10 cellular contexts compared by ENCODE assay signal in genomic region chr17:75129576-75129975, GRCh38. TPM values are rescaled to one million over a fixed set of nuclear protein-coding genes. Genes with fewer than 3 reads are reported as not detected.
A peak's percentile ranks its signal among the peaks of the same experiment; 100 is the strongest.
DNase-seq lines count a peak whose midpoint lies in the region; ATAC-seq and TF ChIP-seq lines count a peak whose summit lies in the region.
"Had no signal": no experiment of that assay in that cellular context is flagged by ENCODE, and none has a peak within 500 bp of the region (broad histone marks: within the 10 kb centered on the region; RNA-seq: fewer than 3 reads in every experiment).

No MANE protein-coding gene starts in this region.

- H3K9me3 Mint-ChIP-seq in CD4-positive, alpha-beta memory T cell = no peaks in the 10 kb centered on the region
- H3K9me3 Mint-ChIP-seq in activated T-helper 17 cell treated with anti-CD3 and anti-CD28 coated beads, Interleukin-2, amount 50 U/mL, for 72 hours = no peaks in the 10 kb centered on the region
- no peaks in the 10 kb centered on the region for H3K9me3 Mint-ChIP-seq in natural killer cell treated with Interleukin-12 subunit alpha and Interleukin-12 subunit beta and Interleukin-15 and Interleukin-18, amount 100 ng/mL, for 72 hours
- H3K9me3 Mint-ChIP-seq: HFFc6 had no signal

- RAD21 ChIA-PET in HCT116 (lab: Charles Lee; ENCODE audit: low non-redundant PET in 1 of 2, low total read pairs in 2 of 2, uncharacterized antibody in 2 of 2, unreplicated experiment in 2 of 2) = interaction anchor here in 1 of 2 experiments (0.6 kb wide), 1 partner anchor 19 kb away, joined by 3 read pairs; no protein-coding TSS in a partner anchor

- no peaks in the 10 kb centered on the region for H3K9me3 ChIP-seq in CD4-positive, alpha-beta memory T cell (ENCODE audit: control insufficient read depth in 1 of 2, low read length in 2 of 2)
- H3K9me3 ChIP-seq in HCT116 (ENCODE audit: control insufficient read depth in 1 of 2, insufficient read depth in 1 of 2, low read depth in 1 of 2, low read length in 2 of 2) = no peaks in the 10 kb centered on the region
- H3K9me3 ChIP-seq: suprapubic skin had no signal

- intact Hi-C loops in CD4-positive, alpha-beta memory T cell (cut with micrococcal nuclease) = no loop called here
- intact Hi-C loops in HCT116 (cut with micrococcal nuclease) = no loop called here

- H3K79me2 ChIP-seq in HCT116 (ENCODE audit: insufficient read depth, low read length) = peaks cover 77% of the 10 kb centered on the region

- no peaks in the 10 kb centered on the region for H3K27me3 ChIP-seq in CD4-positive, alpha-beta memory T cell (ENCODE audit: insufficient read depth, low read length)
- H3K27me3 ChIP-seq in HCT116 (ENCODE audit: insufficient read depth, low read length) = no peaks in the 10 kb centered on the region
- H3K27me3 ChIP-seq: suprapubic skin had no signal

- no peak for ATAC-seq in HCT116
- ATAC-seq in activated T-helper 17 cell treated with anti-CD3 and anti-CD28 coated beads, Interleukin-2, amount 50 U/mL, for 72 hours (replicated peaks) = no peak
- no peak for ATAC-seq in natural killer cell treated with Interleukin-12 subunit alpha and Interleukin-12 subunit beta and Interleukin-15 and Interleukin-18, amount 100 ng/mL, for 72 hours
- no peak for ATAC-seq in HG03135 (IDR thresholded peaks at IDR 0.05; ENCODE audit: unreplicated experiment)
- ATAC-seq in HG02981 (IDR thresholded peaks at IDR 0.05; ENCODE audit: unreplicated experiment) = no peak

- peaks cover 5% of the 10 kb centered on the region for H3K36me3 ChIP-seq in CD4-positive, alpha-beta memory T cell (ENCODE audit: insufficient read depth, low read length)
- peaks cover 0 to 28% of the 10 kb centered on the region in 2 experiments; a peak in 1 of 4 replicates for H3K36me3 ChIP-seq in HCT116 (ENCODE audit: control insufficient read depth in 1 of 2, insufficient read depth in 2 of 2, low read length in 2 of 2)

- H3K9me2 ChIP-seq in HCT116 (ENCODE audit: insufficient read depth) = no peaks in the 10 kb centered on the region

- no peak overlapping the region for H3K4me3 ChIP-seq in CD4-positive, alpha-beta memory T cell (ENCODE audit: low read length in 2 of 2)
- H3K4me3 ChIP-seq in HCT116 (replicated peaks in 1 of 2; ENCODE audit: low read depth in 1 of 2, low read length in 2 of 2) = no peak overlapping the region

- H3K27ac Mint-ChIP-seq in CD4-positive, alpha-beta memory T cell = peak overlapping the region in 1 of 7 donors; percentile 19
- peak overlapping the region; percentile 38 for H3K27ac Mint-ChIP-seq in activated T-helper 17 cell treated with anti-CD3 and anti-CD28 coated beads, Interleukin-2, amount 50 U/mL, for 72 hours
- H3K27ac Mint-ChIP-seq in natural killer cell treated with Interleukin-12 subunit alpha and Interleukin-12 subunit beta and Interleukin-15 and Interleukin-18, amount 100 ng/mL, for 72 hours = peak overlapping the region in 1 of 2 donors; percentile 51
- H3K27ac Mint-ChIP-seq: HFFc6 had no signal

- no peak overlapping the region for H2AFZ ChIP-seq in HCT116 (ENCODE audit: low read depth, low read length, poor library complexity, severe bottlenecking)

- peak overlapping the region in 5 of 8 donors; percentile 34 to 62 (median 55) for H3K4me3 Mint-ChIP-seq in CD4-positive, alpha-beta memory T cell
- H3K4me3 Mint-ChIP-seq in activated T-helper 17 cell treated with anti-CD3 and anti-CD28 coated beads, Interleukin-2, amount 50 U/mL, for 72 hours = peak overlapping the region; percentile 53
- H3K4me3 Mint-ChIP-seq in natural killer cell treated with Interleukin-12 subunit alpha and Interleukin-12 subunit beta and Interleukin-15 and Interleukin-18, amount 100 ng/mL, for 72 hours = peak overlapping the region; percentile 65

- H3K4me2 ChIP-seq in HCT116 (ENCODE audit: low read length) = no peak overlapping the region

- no peak for DNase-seq in CD4-positive, alpha-beta memory T cell
- DNase-seq in HCT116 (ENCODE audit: low read depth, low spot score) (no peak), NCI-H524 (lab: John Stamatoyannopoulos, UW) (no peak), NCI-H1417 treated with DMSO at 0.1 percent for 48 hours (lab: John Stamatoyannopoulos, UW) (no peak)
- DNase-seq in natural killer cell treated with Interleukin-12 subunit alpha and Interleukin-12 subunit beta and Interleukin-15 and Interleukin-18, amount 100 ng/mL, for 72 hours (ENCODE audit: low spot score) = no peak
- DNase-seq: HFFc6 had no signal

- no peak for TF ChIP-seq CTCF in HCT116 (IDR thresholded peaks at IDR 0.05 in 2 of 3, conservative IDR thresholded peaks at IDR 0.05 in 1 of 3; ENCODE audit: borderline replicate concordance in 1 of 3, insufficient read depth in 1 of 3, low read depth in 2 of 3, low read length in 2 of 3)

- no peak for TF ChIP-seq POLR2A in HCT116 (IDR thresholded peaks at IDR 0.05; ENCODE audit: borderline replicate concordance, extremely low read depth, insufficient read depth, insufficient read length)

- POLR2A ChIA-PET in CD4-positive, alpha-beta memory T cell (lab: Charles Lee; ENCODE audit: partially characterized antibody) = interaction anchor here (1.4 to 6.9 kb wide), 3 partner anchors 15 to 117 kb away, joined by 4 to 97 read pairs (median 10); partner anchors contain the start of genes ARMC7, JPT1 and MRPL58
- POLR2A ChIA-PET in HCT116 (lab: Charles Lee) = interaction anchor here (1.0 to 1.2 kb wide), 2 partner anchors 9 to 70 kb away, joined by 4 to 6 read pairs; no protein-coding TSS in a partner anchor

- H3K9ac ChIP-seq in HCT116 (ENCODE audit: low read length) = no peak overlapping the region

- TF ChIP-seq RAD21 in HCT116 (IDR thresholded peaks at IDR 0.05; ENCODE audit: low read depth) = no peak

- peaks cover 35% of the 10 kb centered on the region for H3K4me1 ChIP-seq in CD4-positive, alpha-beta memory T cell (ENCODE audit: insufficient read depth, low read length)
- H3K4me1 ChIP-seq in HCT116 (ENCODE audit: control insufficient read depth in 1 of 2, insufficient read depth in 2 of 2, low read length in 2 of 2) = peaks cover 43 to 77% of the 10 kb centered on the region in 2 experiments

- no peaks in the 10 kb centered on the region for H4K20me1 ChIP-seq in HCT116 (ENCODE audit: insufficient read depth)

- H3K4me1 Mint-ChIP-seq in CD4-positive, alpha-beta memory T cell = peaks cover 20 to 38% (median 26%) of the 10 kb centered on the region in 4 donors
- H3K4me1 Mint-ChIP-seq in activated T-helper 17 cell treated with anti-CD3 and anti-CD28 coated beads, Interleukin-2, amount 50 U/mL, for 72 hours = peaks cover 20% of the 10 kb centered on the region
- peaks cover 26% of the 10 kb centered on the region in 2 donors for H3K4me1 Mint-ChIP-seq in natural killer cell treated with Interleukin-12 subunit alpha and Interleukin-12 subunit beta and Interleukin-15 and Interleukin-18, amount 100 ng/mL, for 72 hours (ENCODE audit: low read depth in 2 of 2)

- no peak overlapping the region for H3K27ac ChIP-seq in CD4-positive, alpha-beta memory T cell (ENCODE audit: low read depth, low read length)
- H3K27ac ChIP-seq in HCT116 (ENCODE audit: low read depth, low read length) = 0 out of 2 replicates have a peak overlapping the region, but pooled peaks have one; percentile 99
- H3K27ac ChIP-seq: suprapubic skin had no signal

- CTCF ChIA-PET in CD4-positive, alpha-beta memory T cell (lab: Charles Lee; ENCODE audit: partially characterized antibody) = interaction anchor here (3.0 to 5.8 kb wide), 3 partner anchors 8 to 167 kb away, joined by 24 to 127 read pairs (median 32); partner anchors contain the start of gene ARMC7
- CTCF ChIA-PET in HCT116 (lab: Charles Lee) = interaction anchor here (1.0 to 4.9 kb wide), 5 partner anchors 14 to 94 kb away, joined by 3 to 50 read pairs (median 3); no protein-coding TSS in a partner anchor

- H3K27me3 Mint-ChIP-seq in CD4-positive, alpha-beta memory T cell = no peaks in the 10 kb centered on the region
- H3K27me3 Mint-ChIP-seq in activated T-helper 17 cell treated with anti-CD3 and anti-CD28 coated beads, Interleukin-2, amount 50 U/mL, for 72 hours = no peaks in the 10 kb centered on the region
- H3K27me3 Mint-ChIP-seq in natural killer cell treated with Interleukin-12 subunit alpha and Interleukin-12 subunit beta and Interleukin-15 and Interleukin-18, amount 100 ng/mL, for 72 hours = no peaks in the 10 kb centered on the region

- peaks cover 0 to 8% of the 10 kb centered on the region in 2 donors for H3K36me3 Mint-ChIP-seq in CD4-positive, alpha-beta memory T cell
- H3K36me3 Mint-ChIP-seq in activated T-helper 17 cell treated with anti-CD3 and anti-CD28 coated beads, Interleukin-2, amount 50 U/mL, for 72 hours (ENCODE audit: low read depth) = peaks cover 23% of the 10 kb centered on the region
- peaks cover 4% of the 10 kb centered on the region for H3K36me3 Mint-ChIP-seq in natural killer cell treated with Interleukin-12 subunit alpha and Interleukin-12 subunit beta and Interleukin-15 and Interleukin-18, amount 100 ng/mL, for 72 hours

- BruUV-seq in HCT116 (replicated peaks; lab: Mats Ljungman, UMichigan) = no TSS peak

RNA-seq across cellular contexts. Expression of gene NT5C, which starts 2.0 kb away (rescaled TPM):
- total RNA-seq in CD4-positive, alpha-beta memory T cell = 10 to 100 TPM; 40.1 to 46.6 TPM
- polyA plus RNA-seq in CD4-positive, alpha-beta memory T cell = 10 to 100 TPM; 22.4 to 32.6 TPM
- 115 TPM for total RNA-seq in HCT116 (2021; ENCODE audit: unreplicated experiment)
- 108 and 113 TPM in 2 replicates for polyA plus RNA-seq in HCT116 (2012)
- total RNA-seq in activated T-helper 17 cell treated with anti-CD3 and anti-CD28 coated beads, Interleukin-2, amount 50 U/mL, for 72 hours = 10 to 100 TPM; 56.0 to 64.9 TPM
- 10 to 100 TPM; 76.9 to 87.9 TPM for total RNA-seq in natural killer cell treated with Interleukin-12 subunit alpha and Interleukin-12 subunit beta and Interleukin-15 and Interleukin-18, amount 100 ng/mL, for 72 hours

RNA-seq across cellular contexts. Expression of gene ARMC7, which starts 19.8 kb away (rescaled TPM):
- 10 to 100 TPM; 20.0 to 21.9 TPM for total RNA-seq in CD4-positive, alpha-beta memory T cell
- polyA plus RNA-seq in CD4-positive, alpha-beta memory T cell = 1 to 10 TPM; 1.3 to 3.5 TPM
- total RNA-seq in HCT116 (2021; ENCODE audit: unreplicated experiment) = 43.2 TPM
- polyA plus RNA-seq in HCT116 (2012) = 25.9 and 27.2 TPM in 2 replicates
- 10 to 100 TPM; 10.3 to 14.5 TPM for total RNA-seq in activated T-helper 17 cell treated with anti-CD3 and anti-CD28 coated beads, Interleukin-2, amount 50 U/mL, for 72 hours
- 10 to 100 TPM; 13.3 to 13.7 TPM for total RNA-seq in natural killer cell treated with Interleukin-12 subunit alpha and Interleukin-12 subunit beta and Interleukin-15 and Interleukin-18, amount 100 ng/mL, for 72 hours

RNA-seq across cellular contexts. Expression of gene JPT1, which starts 24.7 kb away (rescaled TPM):
- total RNA-seq in CD4-positive, alpha-beta memory T cell = 10 to 100 TPM; 37.8 to 38.9 TPM
- polyA plus RNA-seq in CD4-positive, alpha-beta memory T cell = 100 to 1,000 TPM; 105 to 130 TPM
- total RNA-seq in HCT116 (2021; ENCODE audit: unreplicated experiment) = 575 TPM
- polyA plus RNA-seq in HCT116 (2012) = 715 and 916 TPM in 2 replicates
- total RNA-seq in activated T-helper 17 cell treated with anti-CD3 and anti-CD28 coated beads, Interleukin-2, amount 50 U/mL, for 72 hours = 100 to 1,000 TPM; 191 to 343 TPM
- total RNA-seq in natural killer cell treated with Interleukin-12 subunit alpha and Interleukin-12 subunit beta and Interleukin-15 and Interleukin-18, amount 100 ng/mL, for 72 hours = 100 to 1,000 TPM; 219 to 351 TPM

RNA-seq across cellular contexts. Expression of gene SLC16A5, which starts 41.8 kb away (rescaled TPM):
- 10 to 100 TPM; 12.5 to 13.9 TPM for total RNA-seq in CD4-positive, alpha-beta memory T cell
- polyA plus RNA-seq in CD4-positive, alpha-beta memory T cell = 1 to 10 TPM; 2.9 to 3.7 TPM
- 79.3 TPM for total RNA-seq in HCT116 (2021; ENCODE audit: unreplicated experiment)
- polyA plus RNA-seq in HCT116 (2012) = 60.1 and 73.5 TPM in 2 replicates
- 10 to 100 TPM in 1 of 2 donors, 1 to 10 TPM in 1; 5.4 to 14.6 TPM for total RNA-seq in activated T-helper 17 cell treated with anti-CD3 and anti-CD28 coated beads, Interleukin-2, amount 50 U/mL, for 72 hours
- total RNA-seq in natural killer cell treated with Interleukin-12 subunit alpha and Interleukin-12 subunit beta and Interleukin-15 and Interleukin-18, amount 100 ng/mL, for 72 hours = 1 to 10 TPM; 4.6 TPM

RNA-seq across cellular contexts. Expression of gene SUMO2, which starts 53.2 kb away (rescaled TPM):
- total RNA-seq in CD4-positive, alpha-beta memory T cell = 100 to 1,000 TPM; 255 to 264 TPM
- polyA plus RNA-seq in CD4-positive, alpha-beta memory T cell = 100 to 1,000 TPM; 302 to 416 TPM
- 859 TPM for total RNA-seq in HCT116 (2021; ENCODE audit: unreplicated experiment)
- 338 and 399 TPM in 2 replicates for polyA plus RNA-seq in HCT116 (2012)
- 100 to 1,000 TPM; 416 to 512 TPM for total RNA-seq in activated T-helper 17 cell treated with anti-CD3 and anti-CD28 coated beads, Interleukin-2, amount 50 U/mL, for 72 hours
- total RNA-seq in natural killer cell treated with Interleukin-12 subunit alpha and Interleukin-12 subunit beta and Interleukin-15 and Interleukin-18, amount 100 ng/mL, for 72 hours = 100 to 1,000 TPM; 332 to 497 TPM

Comparison
In these comparisons a context has a peak if more than half of its experiments do, and no peak if none do; other contexts are left out.
1. RNA of gene JPT1, which starts 24.7 kb away (total RNA-seq): 575 TPM in HCT116 (single experiment), 219 to 351 TPM in natural killer cell treated with Interleukin-12 subunit alpha and Interleukin-12 subunit beta and Interleukin-15 and Interleukin-18, amount 100 ng/mL, for 72 hours and 191 to 343 TPM in activated T-helper 17 cell treated with anti-CD3 and anti-CD28 coated beads, Interleukin-2, amount 50 U/mL, for 72 hours; 37.8 to 38.9 TPM in CD4-positive, alpha-beta memory T cell; every median in the first group is over 4 times any median in the second.
2. Peak in every context shown above with its lines, with median percentiles within 50 percentile points of each other: H3K4me3 Mint-ChIP-seq.